Comparison of ENCODE assay signal across 30 cellular contexts in genomic region chr5:98517559-98517958, GRCh38.
"Had no signal": no experiment of that assay in that cellular context is flagged by ENCODE, and none has a peak within 500 bp of the region (broad histone marks: within the 10 kb centered on the region; RNA-seq: fewer than 3 reads in every experiment).

No MANE protein-coding gene starts in this region.

- H3K27me3 Mint-ChIP-seq: activated CD4-positive, alpha-beta memory T cell treated with anti-CD3 and anti-CD28 coated beads for 36 hours; activated naive CD8-positive, alpha-beta T cell treated with anti-CD3 and anti-CD28 coated beads for 36 hours; memory B cell; progenitor cell of endocrine pancreas had no signal

- H3K4me3 ChIP-seq: adrenal gland, body of pancreas, cardiac muscle cell, coronary artery, gastroesophageal sphincter, spleen, upper lobe of left lung had no signal

- H3K27ac ChIP-seq: adrenal gland, body of pancreas, cardiac muscle cell, coronary artery, gastroesophageal sphincter, spleen, upper lobe of left lung, VCaP had no signal

- H3K27ac Mint-ChIP-seq: activated CD4-positive, alpha-beta memory T cell treated with anti-CD3 and anti-CD28 coated beads for 36 hours; activated CD4-positive, alpha-beta T cell treated with anti-CD3 and anti-CD28 coated beads, Interleukin-2, amount 10 ng/mL, durations not matched to agents 24 days and 14 days; activated naive CD4-positive, alpha-beta T cell treated with anti-CD3 and anti-CD28 coated beads for 36 hours; activated naive CD8-positive, alpha-beta T cell treated with anti-CD3 and anti-CD28 coated beads for 36 hours; activated T-helper 1 cell treated with anti-CD3 and anti-CD28 coated beads, Interleukin-12 subunit alpha, Interleukin-12 subunit beta, Interleukin-2, Interleukin-4 antibody, amounts not matched to agents 30 ng/mL and 10 ng/mL and 1 ng/mL, durations not matched to agents 14 hours and 24 hours and 36 hours; memory B cell; natural killer cell; progenitor cell of endocrine pancreas; T-helper 1 cell treated with Interleukin-12 subunit alpha and Interleukin-12 subunit beta and Interleukin-4 antibody, amounts not matched to agents 30 μg/mL and 1 μg/mL, for 36 hours had no signal

- H3K36me3 ChIP-seq: adrenal gland, cardiac muscle cell, gastroesophageal sphincter, spleen, upper lobe of left lung had no signal

- DNase-seq: activated CD4-positive, alpha-beta memory T cell treated with anti-CD3 and anti-CD28 coated beads for 36 hours; activated CD4-positive, alpha-beta T cell treated with anti-CD3 and anti-CD28 coated beads, Interleukin-2, amount 10 ng/mL, durations not matched to agents 24 days and 14 days; activated CD4-positive, CD25-positive, alpha-beta regulatory T cell treated with anti-CD3 and anti-CD28 coated beads, Interleukin-2, amount 50 U/mL, for 72 hours; activated CD8-positive, alpha-beta memory T cell treated with anti-CD3 and anti-CD28 coated beads, Interleukin-2, amount 50 U/mL, for 4 hours; activated effector memory CD4-positive, alpha-beta T cell treated with anti-CD3 and anti-CD28 coated beads, Interleukin-2, amount 50 U/mL, for 16 hours; activated naive CD4-positive, alpha-beta T cell treated with anti-CD3 and anti-CD28 coated beads for 36 hours; activated naive CD8-positive, alpha-beta T cell treated with anti-CD3 and anti-CD28 coated beads for 36 hours; activated T-cell treated with anti-CD3 and anti-CD28 coated beads, Interleukin-2, amount 50 U/mL, for 1 hour; adrenal gland; aorta; body of pancreas; cerebellar nuclear complex; dorsolateral prefrontal cortex; effector memory CD4-positive, alpha-beta T cell; erythroblast; kidney; natural killer cell; spleen; stimulated activated naive CD4-positive, alpha-beta T cell treated with Interleukin-2 at 50 U/mL for 16 hours; SW 1271; T-helper 9 cell; upper lobe of left lung had no signal

- H3K27me3 ChIP-seq: adrenal gland, body of pancreas, cardiac muscle cell, gastroesophageal sphincter, spleen, upper lobe of left lung had no signal

- H3K4me1 Mint-ChIP-seq: activated CD4-positive, alpha-beta T cell treated with anti-CD3 and anti-CD28 coated beads, Interleukin-2, amount 10 ng/mL, durations not matched to agents 24 days and 14 days; activated naive CD8-positive, alpha-beta T cell treated with anti-CD3 and anti-CD28 coated beads for 36 hours; memory B cell; natural killer cell had no signal

- H3K36me3 Mint-ChIP-seq: activated CD4-positive, alpha-beta memory T cell treated with anti-CD3 and anti-CD28 coated beads for 36 hours; activated naive CD8-positive, alpha-beta T cell treated with anti-CD3 and anti-CD28 coated beads for 36 hours; memory B cell; natural killer cell had no signal

- ATAC-seq: body of pancreas, gastroesophageal sphincter, natural killer cell had no signal

- H3K9me3 ChIP-seq: adrenal gland, body of pancreas, gastroesophageal sphincter, spleen, upper lobe of left lung had no signal

- H3K4me1 ChIP-seq: adrenal gland, gastroesophageal sphincter, spleen, upper lobe of left lung had no signal

- H3K4me3 Mint-ChIP-seq: activated CD4-positive, alpha-beta memory T cell treated with anti-CD3 and anti-CD28 coated beads for 36 hours; activated CD4-positive, alpha-beta T cell treated with anti-CD3 and anti-CD28 coated beads, Interleukin-2, amount 10 ng/mL, durations not matched to agents 24 days and 14 days; activated naive CD4-positive, alpha-beta T cell treated with anti-CD3 and anti-CD28 coated beads for 36 hours; activated naive CD8-positive, alpha-beta T cell treated with anti-CD3 and anti-CD28 coated beads for 36 hours; activated T-helper 1 cell treated with anti-CD3 and anti-CD28 coated beads, Interleukin-12 subunit alpha, Interleukin-12 subunit beta, Interleukin-2, Interleukin-4 antibody, amounts not matched to agents 30 ng/mL and 10 ng/mL and 1 ng/mL, durations not matched to agents 14 hours and 24 hours and 36 hours; memory B cell; natural killer cell; T-helper 1 cell treated with Interleukin-12 subunit alpha and Interleukin-12 subunit beta and Interleukin-4 antibody, amounts not matched to agents 30 μg/mL and 1 μg/mL, for 36 hours had no signal

- H3K9me3 Mint-ChIP-seq: activated CD4-positive, alpha-beta memory T cell treated with anti-CD3 and anti-CD28 coated beads for 36 hours; activated CD4-positive, alpha-beta T cell treated with anti-CD3 and anti-CD28 coated beads, Interleukin-2, amount 10 ng/mL, durations not matched to agents 24 days and 14 days; activated naive CD4-positive, alpha-beta T cell treated with anti-CD3 and anti-CD28 coated beads for 36 hours; activated naive CD8-positive, alpha-beta T cell treated with anti-CD3 and anti-CD28 coated beads for 36 hours; activated T-helper 1 cell treated with anti-CD3 and anti-CD28 coated beads, Interleukin-12 subunit alpha, Interleukin-12 subunit beta, Interleukin-2, Interleukin-4 antibody, amounts not matched to agents 30 ng/mL and 10 ng/mL and 1 ng/mL, durations not matched to agents 14 hours and 24 hours and 36 hours; memory B cell; T-helper 1 cell treated with Interleukin-12 subunit alpha and Interleukin-12 subunit beta and Interleukin-4 antibody, amounts not matched to agents 30 μg/mL and 1 μg/mL, for 36 hours had no signal
